12 cellular contexts compared by ENCODE assay signal in the genomic region with DNA sequence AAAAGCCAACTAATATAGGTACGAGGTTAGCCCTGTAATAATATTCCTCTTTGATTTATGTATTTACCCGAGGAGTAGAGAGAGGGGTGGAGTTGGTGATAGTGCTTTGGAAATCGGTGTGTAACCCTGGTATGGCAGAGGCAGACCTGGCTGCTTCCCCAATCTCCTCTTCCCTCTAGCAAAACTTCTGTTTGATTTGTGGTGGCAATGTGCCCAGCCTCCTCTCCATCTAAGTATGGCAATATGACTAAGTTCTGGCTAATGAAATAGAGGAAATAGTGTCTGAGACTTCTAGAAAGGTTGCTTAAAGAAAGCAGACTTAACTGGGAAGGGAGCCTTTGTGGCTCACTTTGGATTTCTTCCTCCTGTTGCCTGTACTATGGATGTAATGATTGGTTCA.
DNase-seq lines count a peak whose midpoint lies in the region; ATAC-seq and TF ChIP-seq lines count a peak whose summit lies in the region.
"Had no signal": no experiment of that assay in that cellular context is flagged by ENCODE, and none has a peak within 500 bp of the region (broad histone marks: within the 10 kb centered on the region; RNA-seq: fewer than 3 reads in every experiment).

No MANE protein-coding gene starts in this region.

- DNase-seq in AG04449 (ENCODE audit: low read depth, low spot score) (peak; percentile 70), HS-5 (ENCODE audit: low read depth) (peak; percentile 29), astrocyte of the cerebellum (ENCODE audit: low read depth) (peak; percentile 34), left colon (peak; percentile 35 to 36), NCI-H526 treated with DMSO at 0.1 percent for 48 hours (lab: John Stamatoyannopoulos, UW) (no peak), GDM1 (lab: John Stamatoyannopoulos, UW) (no peak)
- DNase-seq: activated CD4-positive, alpha-beta memory T cell treated with anti-CD3 and anti-CD28 coated beads, Interleukin-2, amount 10 ng/mL, durations not matched to agents 7 days and 5 days; CD8-positive, alpha-beta T cell; SIG-M5 had no signal

- in situ Hi-C loops in astrocyte of the cerebellum (cut with HindIII; ENCODE audit: low sequenced_read_pairs) = no loop called here

- CTCF ChIA-PET in AG04449 (lab: Yijun Ruan, JAX) = interaction anchor here (2.5 kb wide), 1 partner anchor 12 kb away, joined by 9 read pairs; no protein-coding TSS in a partner anchor

- POLR2A ChIA-PET in AG04449 (lab: Yijun Ruan, JAX) = no interaction called here

- TF ChIP-seq CTCF in AG04449 (IDR thresholded peaks at IDR 0.05; ENCODE audit: insufficient read depth, low read length, missing control alignments) (no peak), astrocyte of the cerebellum (IDR thresholded peaks at IDR 0.05; ENCODE audit: low read depth, low read length, missing control alignments) (no peak)

- intact Hi-C loops in left colon (cut with DNase I, micrococcal nuclease) = no loop called here

- ATAC-seq in left colon (peak; percentile 44), HG03469 (IDR thresholded peaks at IDR 0.05; ENCODE audit: unreplicated experiment) (no peak), HG03159 (IDR thresholded peaks at IDR 0.05; ENCODE audit: unreplicated experiment) (no peak)
- ATAC-seq: CD8-positive, alpha-beta T cell; gastroesophageal sphincter had no signal

- H3K4me3 ChIP-seq in AG04449 (ENCODE audit: low read depth, low read length) (no peak overlapping the region), astrocyte of the cerebellum (ENCODE audit: low read depth, low read length) (no peak overlapping the region)
- H3K4me3 ChIP-seq: gastroesophageal sphincter had no signal

Comparison
In these comparisons a context has a peak if more than half of its experiments do, and no peak if none do; other contexts are left out.
1. DNase-seq: peak in AG04449 (single experiment), HS-5 (single experiment), astrocyte of the cerebellum (single experiment) and left colon (2 of 2); none in NCI-H526 treated with DMSO at 0.1 percent for 48 hours (single experiment) and GDM1 (single experiment).